ENCODE assay signal across 8 cellular contexts in the genomic region with DNA sequence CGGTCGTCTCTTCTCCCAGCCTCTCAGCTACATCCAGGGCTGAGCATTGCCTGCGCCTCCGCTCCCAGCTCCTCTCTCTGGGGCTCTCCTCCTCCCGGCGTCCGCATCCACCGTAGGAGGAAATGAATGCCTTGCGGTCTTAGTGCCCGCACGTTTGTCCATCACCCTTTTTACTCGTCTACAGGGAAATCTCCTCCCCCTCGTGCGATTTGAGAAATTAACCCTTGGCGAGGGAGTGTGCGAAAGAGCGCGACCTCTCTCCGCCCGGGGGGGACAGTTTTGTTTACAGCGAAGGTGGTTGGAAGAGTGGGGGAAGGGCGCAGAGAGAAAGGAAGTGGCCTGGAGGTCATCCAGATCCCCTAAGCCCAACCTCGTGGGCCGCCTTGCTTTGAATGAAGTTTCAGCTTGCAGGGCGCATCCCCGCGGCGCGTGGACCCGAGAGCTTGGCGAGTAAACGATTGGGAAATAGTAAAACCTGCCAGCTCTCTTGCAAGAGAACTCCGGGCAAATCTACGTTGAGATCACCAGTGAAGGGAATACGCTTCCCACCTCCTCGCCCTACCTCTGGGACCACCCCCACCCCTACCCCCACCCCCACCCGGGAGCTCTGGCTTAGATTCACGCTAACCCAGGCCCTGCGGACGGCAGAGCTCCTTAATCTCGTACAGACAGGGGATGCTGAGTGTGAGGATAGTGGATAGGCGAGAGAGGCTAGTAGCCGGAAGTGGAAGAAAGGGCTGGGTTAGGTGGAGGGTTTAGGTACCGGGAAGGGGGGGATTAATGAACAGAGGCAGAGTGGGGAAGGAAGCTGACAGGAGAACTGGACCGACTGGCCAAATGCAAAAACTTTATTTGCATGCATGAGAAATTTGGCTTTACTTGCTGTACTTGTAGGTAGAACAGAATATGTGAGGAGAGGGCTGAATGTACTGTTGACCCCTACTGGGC. TPM values are rescaled to one million over a fixed set of nuclear protein-coding genes. Genes with fewer than 3 reads are reported as not detected.
DNase-seq lines count a peak whose midpoint lies in the region; ATAC-seq and TF ChIP-seq lines count a peak whose summit lies in the region.

A gene with protein sequence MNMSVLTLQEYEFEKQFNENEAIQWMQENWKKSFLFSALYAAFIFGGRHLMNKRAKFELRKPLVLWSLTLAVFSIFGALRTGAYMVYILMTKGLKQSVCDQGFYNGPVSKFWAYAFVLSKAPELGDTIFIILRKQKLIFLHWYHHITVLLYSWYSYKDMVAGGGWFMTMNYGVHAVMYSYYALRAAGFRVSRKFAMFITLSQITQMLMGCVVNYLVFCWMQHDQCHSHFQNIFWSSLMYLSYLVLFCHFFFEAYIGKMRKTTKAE (minus strand): TSS at position 144 of the 948 bp plus-strand sequence. CDS start 280 bp downstream, outside the sequence.

- DNase-seq in D341Med (ENCODE audit: low spot score), result peak; percentile 69
- peak; percentile 83 to 89 for DNase-seq in HAP-1 (ENCODE audit: low spot score in 2 of 2)
- DNase-seq in NCI-H2227 treated with DMSO at 0.1 percent for 48 hours (lab: John Stamatoyannopoulos, UW), result peak; percentile 32
- peak; percentile 82 for DNase-seq in activated CD4-positive, alpha-beta T cell treated with anti-CD3 and anti-CD28 coated beads, Interleukin-2, amount 10 ng/mL, durations not matched to agents 24 days and 14 days
- DNase-seq in effector CD8-positive, alpha-beta T cell (lab: John Stamatoyannopoulos, UW), result peak; percentile 17
- peak; percentile 48 to 89 for DNase-seq in lower leg skin (ENCODE audit: low spot score in 2 of 2)
- DNase-seq in stimulated activated CD4-positive, alpha-beta T cell treated with anti-CD3 and anti-CD28 coated beads, Interleukin-4, amount 100 ng/mL, for 24 hours, result peak; percentile 27

- H3K4me3 Mint-ChIP-seq in activated CD4-positive, alpha-beta T cell treated with anti-CD3 and anti-CD28 coated beads, Interleukin-2, amount 10 ng/mL, durations not matched to agents 24 days and 14 days, result peak within 1 kb of the TSS; percentile 97

- no peaks in the 10 kb centered on the region for H3K27me3 Mint-ChIP-seq in activated CD4-positive, alpha-beta T cell treated with anti-CD3 and anti-CD28 coated beads, Interleukin-2, amount 10 ng/mL, durations not matched to agents 24 days and 14 days

- H3K4me1 ChIP-seq in HAP-1, result peaks cover 33% of the 10 kb centered on the region

- peaks cover 6% of the 10 kb centered on the region for H3K36me3 ChIP-seq in HAP-1 (replicated peaks)

- no peaks in the 10 kb centered on the region for H3K9me3 ChIP-seq in HAP-1

- H3K36me3 Mint-ChIP-seq in activated CD4-positive, alpha-beta T cell treated with anti-CD3 and anti-CD28 coated beads, Interleukin-2, amount 10 ng/mL, durations not matched to agents 24 days and 14 days (ENCODE audit: low read depth), result peaks cover 11% of the 10 kb centered on the region

- H3K9me3 Mint-ChIP-seq in activated CD4-positive, alpha-beta T cell treated with anti-CD3 and anti-CD28 coated beads, Interleukin-2, amount 10 ng/mL, durations not matched to agents 24 days and 14 days, result no peaks in the 10 kb centered on the region

- no peak for TF ChIP-seq CTCF in lower leg skin (IDR thresholded peaks at IDR 0.05)

- H3K4me3 ChIP-seq in HAP-1 (peak within 1 kb of the TSS; percentile 60), lower leg skin (ENCODE audit: low read depth, poor library complexity, severe bottlenecking) (peak within 1 kb of the TSS; percentile 79)

- 2 to 3% methylated on average over 45 of the region's 45 CpGs for WGBS in lower leg skin, 2 donors

- H3K4me1 Mint-ChIP-seq in activated CD4-positive, alpha-beta T cell treated with anti-CD3 and anti-CD28 coated beads, Interleukin-2, amount 10 ng/mL, durations not matched to agents 24 days and 14 days, result peaks cover 26% of the 10 kb centered on the region

- H3K27me3 ChIP-seq in HAP-1 (ENCODE audit: low read depth), result no peaks in the 10 kb centered on the region

- TF ChIP-seq POLR2A in lower leg skin (IDR thresholded peaks at IDR 0.05), result no peak

- in situ Hi-C loops in HAP-1 (cut with MboI; ENCODE audit: low sequenced_read_pairs), result no loop called here

- ATAC-seq in HG03039 (IDR thresholded peaks at IDR 0.05; ENCODE audit: unreplicated experiment), result no peak

- peak within 1 kb of the TSS; percentile 96 for H3K27ac Mint-ChIP-seq in activated CD4-positive, alpha-beta T cell treated with anti-CD3 and anti-CD28 coated beads, Interleukin-2, amount 10 ng/mL, durations not matched to agents 24 days and 14 days

- intact Hi-C loops in activated CD4-positive, alpha-beta T cell treated with anti-CD3 and anti-CD28 coated beads, Interleukin-2, amount 10 ng/mL, durations not matched to agents 24 days and 14 days (cut with micrococcal nuclease), result loop anchor here (1.0 to 10.0 kb wide), 7 partner anchors 71 to 766 kb away; a partner anchor contains a TSS
- intact Hi-C loops in lower leg skin (cut with DNase I; ENCODE audit: low total_unique reads), result no loop called here

RNA-seq across cellular contexts. Expression of the gene that starts here (rescaled TPM):
- total RNA-seq in activated CD4-positive, alpha-beta T cell treated with anti-CD3 and anti-CD28 coated beads, Interleukin-2, amount 10 ng/mL, durations not matched to agents 24 days and 14 days, result 14.5 and 15.6 TPM in 2 replicates
- 10 to 100 TPM; 15.9 to 32.2 (median 20.4) TPM for total RNA-seq in lower leg skin

Comparison
In these comparisons a context has a peak if more than half of its experiments do, and no peak if none do; other contexts are left out.
1. DNase-seq: peak in every context shown above with its lines; median percentile 86 in HAP-1; 82 in activated CD4-positive, alpha-beta T cell treated with anti-CD3 and anti-CD28 coated beads, Interleukin-2, amount 10 ng/mL, durations not matched to agents 24 days and 14 days; 69 in D341Med; 68 in lower leg skin; 32 in NCI-H2227 treated with DMSO at 0.1 percent for 48 hours; 27 in stimulated activated CD4-positive, alpha-beta T cell treated with anti-CD3 and anti-CD28 coated beads, Interleukin-4, amount 100 ng/mL, for 24 hours; 17 in effector CD8-positive, alpha-beta T cell.